Comparison of ENCODE assay signal across 15 cellular contexts in the genomic region with DNA sequence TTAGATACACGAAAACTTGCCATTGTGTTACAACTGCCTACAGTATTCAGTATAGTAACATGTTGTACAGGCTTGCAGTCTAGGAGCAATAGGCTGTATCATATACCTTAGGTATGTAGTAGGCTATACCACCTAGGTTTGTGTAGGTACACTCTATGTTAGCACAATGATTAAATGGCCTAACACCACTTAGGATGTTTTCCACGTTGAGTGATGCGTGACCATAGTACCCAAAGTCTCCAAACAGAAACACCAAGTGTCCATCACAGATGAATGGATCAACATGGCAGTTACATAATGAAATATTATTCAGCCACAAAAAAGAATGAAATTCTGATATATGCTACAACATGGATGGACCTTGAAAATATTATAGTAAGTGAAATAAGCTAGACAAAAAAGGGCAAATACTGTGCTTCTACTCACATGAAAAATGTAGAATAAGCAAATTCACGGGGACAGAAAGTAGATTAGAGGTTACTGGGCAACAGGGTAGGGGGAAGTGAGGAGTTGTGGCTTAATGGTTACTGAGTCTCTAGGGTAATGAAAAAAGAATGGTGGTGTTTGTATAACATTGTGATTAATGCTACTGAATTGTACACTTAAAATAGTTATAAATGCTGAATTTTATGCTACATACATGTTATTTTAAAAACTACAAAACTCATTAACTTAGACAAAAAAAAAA.
DNase-seq lines count a peak whose midpoint lies in the region; ATAC-seq and TF ChIP-seq lines count a peak whose summit lies in the region.
"Had no signal": no experiment of that assay in that cellular context is flagged by ENCODE, and none has a peak within 500 bp of the region (broad histone marks: within the 10 kb centered on the region; RNA-seq: fewer than 3 reads in every experiment).

No MANE protein-coding gene starts in this region.

- no peak overlapping the region for H3K4me3 Mint-ChIP-seq in CD14-positive monocyte

- no TSS peak for BruUV-seq in OCI-LY7 (replicated peaks; lab: Mats Ljungman, UMichigan)

- H3K9me3 ChIP-seq in OCI-LY7 (ENCODE audit: low read length) (no peaks in the 10 kb centered on the region; the same call in 1 of the 2 replicates), osteoblast (ENCODE audit: low read depth, low read length) (no peaks in the 10 kb centered on the region)
- H3K9me3 ChIP-seq: thyroid gland had no signal

- CTCF ChIA-PET in OCI-LY7 (lab: Charles Lee; ENCODE audit: unreplicated experiment): no interaction called here

- H3K27me3 ChIP-seq in osteoblast (ENCODE audit: insufficient read depth, low read length): no peaks in the 10 kb centered on the region
- H3K27me3 ChIP-seq: thyroid gland had no signal

- peak overlapping the region in 4 of 7 donors; percentile 37 to 66 (median 46) for H3K27ac Mint-ChIP-seq in CD14-positive monocyte

- H3K4me1 Mint-ChIP-seq in CD14-positive monocyte: peaks cover 80% of the 10 kb centered on the region

- peak overlapping the region; percentile 2 for H3K4me3 ChIP-seq in OCI-LY7 (ENCODE audit: low read depth, low read length, poor library complexity, severe bottlenecking)
- no peak overlapping the region for H3K4me3 ChIP-seq in osteoblast (ENCODE audit: insufficient read depth, low read length)
- H3K4me3 ChIP-seq: thyroid gland had no signal

- POLR2A ChIA-PET in OCI-LY7 (lab: Charles Lee): interaction anchor here (1.1 to 1.6 kb wide), 5 partner anchors 9 to 25 kb away, joined by 3 to 14 read pairs (median 11); no protein-coding TSS in a partner anchor

- H3K4me1 ChIP-seq in OCI-LY7 (ENCODE audit: insufficient read depth, low read length, poor library complexity, severe bottlenecking) (peaks cover 99% of the 10 kb centered on the region), osteoblast (ENCODE audit: insufficient read depth, low read length) (peaks cover 28% of the 10 kb centered on the region)

- H3K4me2 ChIP-seq in OCI-LY7 (ENCODE audit: low read length) (peak overlapping the region; percentile 94), osteoblast (ENCODE audit: insufficient read depth, low read length) (no peak overlapping the region)

- no peaks in the 10 kb centered on the region for H3K27me3 Mint-ChIP-seq in CD14-positive monocyte (ENCODE audit: low read depth in 3 of 3)

- H3K9me3 Mint-ChIP-seq in CD14-positive monocyte: no peaks in the 10 kb centered on the region

- DNase-seq in CD14-positive monocyte (ENCODE audit: low spot score): no peak
- DNase-seq in OCI-LY7 (ENCODE audit: low spot score): peak; percentile 43
- no peak for DNase-seq in pons (ENCODE audit: low spot score)
- DNase-seq in DMS114 treated with DMSO at 0.1 percent for 48 hours (lab: John Stamatoyannopoulos, UW; ENCODE audit: unreplicated experiment): no peak
- DNase-seq in osteoblast (ENCODE audit: insufficient read length, low spot score, missing footprints): no peak
- DNase-seq in NCI-H2171 (lab: John Stamatoyannopoulos, UW): no peak
- DNase-seq: activated T-cell treated with anti-CD3 and anti-CD28 coated beads for 4 hours, amygdala, dermis blood vessel endothelial cell, KBM-7, thyroid gland, WERI-Rb-1 had no signal

- H3K36me3 ChIP-seq in OCI-LY7 (ENCODE audit: insufficient read depth, low read length) (no peaks in the 10 kb centered on the region; the same call in 1 of the 2 replicates), osteoblast (ENCODE audit: insufficient read depth, low read length) (no peaks in the 10 kb centered on the region)
- H3K36me3 ChIP-seq: thyroid gland, WERI-Rb-1 had no signal

- H3K36me3 Mint-ChIP-seq in CD14-positive monocyte: peaks cover 3 to 5% of the 10 kb centered on the region in 2 donors

- H3K79me2 ChIP-seq in OCI-LY7 (ENCODE audit: insufficient read depth, low read depth, low read length): peaks cover 93% of the 10 kb centered on the region
- peaks cover 93% of the 10 kb centered on the region for H3K79me2 ChIP-seq in osteoblast (ENCODE audit: insufficient read depth, low read length)

- H4K20me1 ChIP-seq in OCI-LY7 (ENCODE audit: insufficient read depth, low read length) (no peaks in the 10 kb centered on the region), osteoblast (ENCODE audit: insufficient read depth, low read length) (peaks cover 61% of the 10 kb centered on the region)

- H3K9me2 ChIP-seq in OCI-LY7 (ENCODE audit: insufficient read depth, low read length): no peaks in the 10 kb centered on the region

- ATAC-seq in GM21390 (IDR thresholded peaks at IDR 0.05; ENCODE audit: unreplicated experiment) (peak; percentile 49), HG03139 (IDR thresholded peaks at IDR 0.05; ENCODE audit: unreplicated experiment) (peak; percentile 44)
- ATAC-seq: sciatic nerve had no signal

- intact Hi-C loops in CD14-positive monocyte (cut with micrococcal nuclease): no loop called here
- intact Hi-C loops in OCI-LY7 (cut with micrococcal nuclease; ENCODE audit: unreplicated experiment): loop anchor here (5.0 to 10.0 kb wide), 2 partner anchors 79 to 152 kb away; a partner anchor contains a TSS

- peak overlapping the region; percentile 33; the same call in 1 of the 2 replicates for H2AFZ ChIP-seq in OCI-LY7 (ENCODE audit: low read length)
- H2AFZ ChIP-seq in osteoblast (ENCODE audit: low read length): no peak overlapping the region

- H3K27ac ChIP-seq in OCI-LY7 (ENCODE audit: low read depth, low read length, poor library complexity, severe bottlenecking) (peak overlapping the region; percentile 93), osteoblast (ENCODE audit: low read depth, low read length) (no peak overlapping the region)
- H3K27ac ChIP-seq: thyroid gland, WERI-Rb-1 had no signal

- TF ChIP-seq CTCF in CD14-positive monocyte (IDR thresholded peaks at IDR 0.05): no peak
- TF ChIP-seq CTCF in OCI-LY7 (conservative IDR thresholded peaks at IDR 0.05; ENCODE audit: low read length): no peak
- no peak for TF ChIP-seq CTCF in osteoblast (IDR thresholded peaks at IDR 0.05; ENCODE audit: extremely low read depth, low read depth, low read length)
